In the genomic region with DNA sequence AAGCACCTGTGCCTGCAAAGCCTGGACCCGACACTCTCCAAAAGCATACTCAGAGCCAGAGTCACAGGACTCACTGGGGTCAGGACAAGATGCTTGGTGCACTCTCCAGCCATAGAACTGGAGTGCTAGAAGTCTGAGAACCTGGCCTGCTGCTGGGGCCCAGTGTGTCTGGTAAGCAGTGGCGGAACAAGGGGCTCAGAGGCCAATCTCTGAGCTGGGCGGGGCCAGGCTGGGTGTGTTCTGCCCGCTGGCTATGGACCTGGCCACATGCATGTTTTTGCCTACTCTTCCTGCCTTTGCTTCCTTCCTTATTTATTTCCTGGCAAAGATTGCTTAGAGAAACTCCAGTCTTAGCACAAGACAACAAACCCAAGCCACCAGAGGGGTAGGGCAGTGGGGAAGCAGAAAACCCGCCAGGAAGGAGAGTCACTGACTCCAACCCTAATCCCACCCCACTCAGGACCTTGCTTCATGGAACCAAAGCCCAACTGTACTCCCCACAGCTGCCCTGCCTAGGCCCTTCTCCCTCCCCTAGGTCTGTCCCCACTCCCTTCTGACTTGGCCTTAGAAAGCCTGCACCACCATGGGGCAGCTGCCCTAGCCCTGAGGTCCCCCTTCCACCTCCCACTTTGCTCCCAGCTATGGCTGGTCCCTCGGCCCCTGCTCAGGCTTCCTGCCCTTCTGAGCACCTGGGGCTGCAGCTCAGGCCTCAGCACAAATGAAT, we compare ENCODE assay signal across 29 cellular contexts.
"Had no signal": no experiment of that assay in that cellular context is flagged by ENCODE, and none has a peak within 500 bp of the region (broad histone marks: within the 10 kb centered on the region; RNA-seq: fewer than 3 reads in every experiment).

No MANE protein-coding gene starts in this region.

- H3K27ac ChIP-seq: brain microvascular endothelial cell, parathyroid adenoma, vagina had no signal

- H3K4me3 ChIP-seq: vagina had no signal

- FAIRE-seq: astrocyte, kidney had no signal

- H3K9me3 ChIP-seq: vagina had no signal

- H3K27ac Mint-ChIP-seq: activated CD4-positive, alpha-beta memory T cell treated with anti-CD3 and anti-CD28 coated beads, Interleukin-2, amount 10 ng/mL, durations not matched to agents 7 days and 5 days; activated CD4-positive, alpha-beta T cell treated with anti-CD3 and anti-CD28 coated beads, Interleukin-2, amount 10 ng/mL, durations not matched to agents 7 days and 5 days; activated T-cell treated with anti-CD3 and anti-CD28 coated beads, Interleukin-2, amount 50 U/mL, for 24 hours; endodermal cell; immature natural killer cell; stimulated activated naive CD8-positive, alpha-beta T cell treated with anti-CD3 and anti-CD28 coated beads, Interleukin-15, Interleukin-2, amounts not matched to agents 100 ng/mL and 50 ng/mL, for 24 hours; T-helper 17 cell; type B pancreatic cell; WTC11 had no signal

- H2AFZ ChIP-seq: parathyroid adenoma had no signal

- H3K36me3 Mint-ChIP-seq: type B pancreatic cell, WTC11 had no signal

- H3K9ac ChIP-seq: parathyroid adenoma had no signal

- H3K36me3 ChIP-seq: brain microvascular endothelial cell, vagina had no signal

- H3K27me3 ChIP-seq: vagina had no signal

- H3K9me3 Mint-ChIP-seq: activated CD4-positive, alpha-beta memory T cell treated with anti-CD3 and anti-CD28 coated beads, Interleukin-2, amount 10 ng/mL, durations not matched to agents 7 days and 5 days; activated CD4-positive, alpha-beta T cell treated with anti-CD3 and anti-CD28 coated beads, Interleukin-2, amount 10 ng/mL, durations not matched to agents 7 days and 5 days; endodermal cell; stimulated activated naive CD8-positive, alpha-beta T cell treated with anti-CD3 and anti-CD28 coated beads, Interleukin-15, Interleukin-2, amounts not matched to agents 100 ng/mL and 50 ng/mL, for 24 hours; type B pancreatic cell; WTC11 had no signal

- DNase-seq: activated CD4-positive, alpha-beta memory T cell treated with anti-CD3 and anti-CD28 coated beads, Interleukin-2, amount 10 ng/mL, durations not matched to agents 7 days and 5 days; activated CD4-positive, alpha-beta T cell treated with anti-CD3 and anti-CD28 coated beads for 1 hour; activated CD4-positive, alpha-beta T cell treated with anti-CD3 and anti-CD28 coated beads, Interleukin-2, amount 10 ng/mL, durations not matched to agents 7 days and 5 days; activated CD8-positive, alpha-beta memory T cell treated with anti-CD3 and anti-CD28 coated beads, Interleukin-2, amount 50 U/mL, for 48 hours; activated gamma-delta T cell; activated naive CD4-positive, alpha-beta T cell treated with anti-CD3 and anti-CD28 coated beads, Interleukin-2, amount 50 U/mL, for 16 hours; activated T-cell treated with anti-CD3 and anti-CD28 coated beads, Interleukin-2, amount 50 U/mL, for 24 hours; amniotic stem cell; brain microvascular endothelial cell; caudate nucleus; endodermal cell; foreskin fibroblast; hypothalamus; immature natural killer cell; kidney; midbrain; nucleus accumbens; right cardiac atrium; stimulated activated CD4-positive, alpha-beta T cell treated with anti-CD3 and anti-CD28 coated beads, Interleukin-2, amount 100 ng/mL, for 48 hours; substantia nigra; T-helper 17 cell; T1000 had no signal

- H3K4me3 Mint-ChIP-seq: activated CD4-positive, alpha-beta memory T cell treated with anti-CD3 and anti-CD28 coated beads, Interleukin-2, amount 10 ng/mL, durations not matched to agents 7 days and 5 days; activated CD4-positive, alpha-beta T cell treated with anti-CD3 and anti-CD28 coated beads, Interleukin-2, amount 10 ng/mL, durations not matched to agents 7 days and 5 days; activated T-cell treated with anti-CD3 and anti-CD28 coated beads, Interleukin-2, amount 50 U/mL, for 24 hours; endodermal cell; immature natural killer cell; stimulated activated naive CD8-positive, alpha-beta T cell treated with anti-CD3 and anti-CD28 coated beads, Interleukin-15, Interleukin-2, amounts not matched to agents 100 ng/mL and 50 ng/mL, for 24 hours; T-helper 17 cell; type B pancreatic cell; WTC11 had no signal

- H3K79me2 ChIP-seq: parathyroid adenoma had no signal

- ATAC-seq: esophagus mucosa, right cardiac atrium, T-helper 17 cell, WTC11 had no signal
